Comparison of ENCODE assay signal across 1 cellular context in the genomic region with DNA sequence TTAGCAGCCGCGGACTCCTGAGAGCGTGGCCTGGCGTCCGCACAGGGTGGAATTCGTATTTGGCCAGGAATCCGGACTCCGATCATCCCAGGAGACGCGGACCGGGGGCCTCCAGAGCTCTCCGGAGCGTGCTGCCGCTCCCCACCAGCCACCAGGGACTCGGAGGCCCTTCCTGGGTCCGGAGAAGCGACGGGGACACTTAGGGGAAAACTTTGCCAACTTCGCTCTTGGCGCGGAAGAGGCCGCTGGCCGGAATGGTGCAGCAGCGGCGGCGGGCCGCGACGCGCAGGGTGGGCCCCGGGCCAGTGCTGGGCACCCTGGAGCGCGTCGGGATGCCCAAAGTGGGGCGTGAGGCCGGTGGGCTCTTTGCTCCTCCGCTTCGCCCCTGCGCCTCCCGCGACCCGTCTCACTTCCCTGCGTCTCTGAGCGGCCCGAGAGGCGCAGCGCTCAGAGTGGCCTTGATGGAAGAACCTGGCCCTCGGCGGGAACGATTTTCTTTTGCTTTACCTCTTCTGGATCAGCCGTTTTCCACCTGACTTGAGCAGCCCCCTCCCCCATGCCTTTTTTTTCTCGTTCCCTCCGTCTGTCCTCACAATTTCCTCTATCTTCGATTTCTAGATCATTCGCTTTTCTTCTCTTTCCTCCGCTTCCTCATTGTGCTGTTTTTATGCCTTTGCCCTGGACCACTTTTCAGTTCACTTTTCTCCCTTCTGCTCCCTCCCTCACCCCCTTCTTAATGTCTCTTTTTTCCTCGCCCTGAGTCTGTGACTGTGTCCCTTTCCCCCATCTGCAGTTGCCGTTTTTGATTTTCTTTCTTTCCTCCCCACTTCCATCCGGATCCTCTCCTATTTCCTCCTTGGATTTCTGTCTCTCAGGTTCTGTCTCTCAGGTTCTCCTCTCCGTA.
TF ChIP-seq lines count a peak whose summit lies in the region.

No MANE protein-coding gene starts in this region.

TF ChIP-seq in WTC11, 78 proteins besides CTCF, POLR2A, EP300 and RAD21 (continued from another document):
- TF ChIP-seq, protein P1, sequence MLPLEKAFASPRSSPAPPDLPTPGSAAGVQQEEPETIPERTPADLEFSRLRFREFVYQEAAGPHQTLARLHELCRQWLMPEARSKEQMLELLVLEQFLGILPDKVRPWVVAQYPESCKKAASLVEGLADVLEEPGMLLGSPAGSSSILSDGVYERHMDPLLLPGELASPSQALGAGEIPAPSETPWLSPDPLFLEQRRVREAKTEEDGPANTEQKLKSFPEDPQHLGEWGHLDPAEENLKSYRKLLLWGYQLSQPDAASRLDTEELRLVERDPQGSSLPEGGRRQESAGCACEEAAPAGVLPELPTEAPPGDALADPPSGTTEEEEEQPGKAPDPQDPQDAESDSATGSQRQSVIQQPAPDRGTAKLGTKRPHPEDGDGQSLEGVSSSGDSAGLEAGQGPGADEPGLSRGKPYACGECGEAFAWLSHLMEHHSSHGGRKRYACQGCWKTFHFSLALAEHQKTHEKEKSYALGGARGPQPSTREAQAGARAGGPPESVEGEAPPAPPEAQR (CRISPR knock-in tag; IDR thresholded peaks at IDR 0.05): no peak
- no peak for TF ChIP-seq HMGA2 (CRISPR knock-in tag; IDR thresholded peaks at IDR 0.05)
- TF ChIP-seq NR2C2 (CRISPR knock-in tag; IDR thresholded peaks at IDR 0.05): no peak
- TF ChIP-seq, protein P2, sequence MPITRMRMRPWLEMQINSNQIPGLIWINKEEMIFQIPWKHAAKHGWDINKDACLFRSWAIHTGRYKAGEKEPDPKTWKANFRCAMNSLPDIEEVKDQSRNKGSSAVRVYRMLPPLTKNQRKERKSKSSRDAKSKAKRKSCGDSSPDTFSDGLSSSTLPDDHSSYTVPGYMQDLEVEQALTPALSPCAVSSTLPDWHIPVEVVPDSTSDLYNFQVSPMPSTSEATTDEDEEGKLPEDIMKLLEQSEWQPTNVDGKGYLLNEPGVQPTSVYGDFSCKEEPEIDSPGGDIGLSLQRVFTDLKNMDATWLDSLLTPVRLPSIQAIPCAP (CRISPR knock-in tag; IDR thresholded peaks at IDR 0.05): no peak
